ENCODE assay signal across 23 cellular contexts in genomic region chr3:197892162-197892561, GRCh38.
"Had no signal": no experiment of that assay in that cellular context is flagged by ENCODE, and none has a peak within 500 bp of the region (broad histone marks: within the 10 kb centered on the region; RNA-seq: fewer than 3 reads in every experiment).

No MANE protein-coding gene starts in this region.

- H3K27ac ChIP-seq: lower lobe of right lung, neutrophil, prostate gland, right atrium auricular region, skin epidermis, spleen, thoracic aorta, tibial nerve, upper lobe of left lung had no signal

- FAIRE-seq: endometrium, urothelium cell line had no signal

- H3K4me3 Mint-ChIP-seq: effector memory CD8-positive, alpha-beta T cell; immature natural killer cell; natural killer cell; stimulated activated naive B cell treated with anti-CD40 and anti-IgM and Interleukin-4, amounts not matched to agents 10 μg/mL and 1 μg/mL and 100 μg/mL, for 72 hours; stimulated activated naive CD8-positive, alpha-beta T cell treated with anti-CD3 and anti-CD28 coated beads, Interleukin-15, Interleukin-2, amounts not matched to agents 100 ng/mL and 50 ng/mL, for 24 hours had no signal

- H3K4me1 Mint-ChIP-seq: immature natural killer cell, natural killer cell had no signal

- H3K9me3 ChIP-seq: lower lobe of right lung, neutrophil, prostate gland, right atrium auricular region, spleen, thoracic aorta, tibial nerve, upper lobe of left lung had no signal

- ATAC-seq: effector memory CD8-positive, alpha-beta T cell; left ventricle myocardium superior; lower lobe of right lung; natural killer cell; sciatic nerve; stimulated activated naive B cell treated with anti-CD40 and anti-IgM and Interleukin-4, amounts not matched to agents 10 μg/mL and 1 μg/mL and 100 μg/mL, for 72 hours had no signal

- H3K4me3 ChIP-seq: lower lobe of right lung, prostate gland, right atrium auricular region, skin epidermis, spleen, thoracic aorta, tibial nerve, upper lobe of left lung had no signal

- H3K27me3 ChIP-seq: neutrophil, right atrium auricular region, spleen, tibial nerve, upper lobe of left lung had no signal

- H3K27me3 Mint-ChIP-seq: effector memory CD8-positive, alpha-beta T cell; stimulated activated naive B cell treated with anti-CD40 and anti-IgM and Interleukin-4, amounts not matched to agents 10 μg/mL and 1 μg/mL and 100 μg/mL, for 72 hours; stimulated activated naive CD8-positive, alpha-beta T cell treated with anti-CD3 and anti-CD28 coated beads, Interleukin-15, Interleukin-2, amounts not matched to agents 100 ng/mL and 50 ng/mL, for 24 hours had no signal

- DNase-seq: cortex of kidney; effector memory CD8-positive, alpha-beta T cell; erythroblast; hypothalamus; immature natural killer cell; islet precursor cell; left ventricle myocardium superior; lower lobe of right lung; natural killer cell; spleen; stimulated activated CD4-positive, alpha-beta T cell treated with anti-CD3 and anti-CD28 coated beads, Interleukin-4, amount 100 ng/mL, for 4 hours; stimulated activated naive B cell treated with anti-CD40 and anti-IgM and Interleukin-4, amounts not matched to agents 10 μg/mL and 1 μg/mL and 100 μg/mL, for 72 hours; upper lobe of left lung had no signal

- H3K4me1 ChIP-seq: lower lobe of right lung, prostate gland, right atrium auricular region, spleen, tibial nerve, upper lobe of left lung had no signal

- H3K36me3 ChIP-seq: prostate gland, right atrium auricular region had no signal

- H3K27ac Mint-ChIP-seq: effector memory CD8-positive, alpha-beta T cell; immature natural killer cell; natural killer cell; stimulated activated naive B cell treated with anti-CD40 and anti-IgM and Interleukin-4, amounts not matched to agents 10 μg/mL and 1 μg/mL and 100 μg/mL, for 72 hours; stimulated activated naive CD8-positive, alpha-beta T cell treated with anti-CD3 and anti-CD28 coated beads, Interleukin-15, Interleukin-2, amounts not matched to agents 100 ng/mL and 50 ng/mL, for 24 hours had no signal

- H3K9me3 Mint-ChIP-seq: effector memory CD8-positive, alpha-beta T cell; immature natural killer cell; natural killer cell; stimulated activated naive B cell treated with anti-CD40 and anti-IgM and Interleukin-4, amounts not matched to agents 10 μg/mL and 1 μg/mL and 100 μg/mL, for 72 hours; stimulated activated naive CD8-positive, alpha-beta T cell treated with anti-CD3 and anti-CD28 coated beads, Interleukin-15, Interleukin-2, amounts not matched to agents 100 ng/mL and 50 ng/mL, for 24 hours had no signal

- H3K36me3 Mint-ChIP-seq: natural killer cell had no signal
